17 cellular contexts compared by ENCODE assay signal in the genomic region with DNA sequence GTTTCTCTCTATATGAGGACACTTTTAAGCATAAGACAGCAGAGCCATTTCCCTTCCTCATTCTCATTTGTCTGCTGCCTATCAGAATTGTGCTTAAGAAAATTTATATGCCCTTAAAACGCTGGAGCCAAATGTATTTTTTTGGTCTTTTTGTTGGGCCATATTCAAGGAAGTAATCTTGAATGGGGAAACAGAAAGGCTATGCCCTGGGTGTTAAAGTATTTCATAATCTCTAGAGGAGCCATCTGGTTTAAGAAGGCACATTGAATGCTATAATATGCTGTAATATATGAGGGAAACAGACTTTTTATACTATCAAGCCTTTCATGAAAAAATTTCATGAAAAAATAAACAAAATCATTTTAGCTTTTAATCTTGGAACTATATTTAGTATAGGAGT. TPM values are rescaled to one million over a fixed set of nuclear protein-coding genes. Genes with fewer than 3 reads are reported as not detected.
A peak's percentile ranks its signal among the peaks of the same experiment; 100 is the strongest.
DNase-seq lines count a peak whose midpoint lies in the region; ATAC-seq and TF ChIP-seq lines count a peak whose summit lies in the region.
"Had no signal": no experiment of that assay in that cellular context is flagged by ENCODE, and none has a peak within 500 bp of the region (broad histone marks: within the 10 kb centered on the region; RNA-seq: fewer than 3 reads in every experiment).

No MANE protein-coding gene starts in this region.

- in situ Hi-C loops in SK-MEL-5 (cut with HindIII; ENCODE audit: low pct_unique_long_range_greater_than_20kb, low sequenced_read_pairs): no loop called here
- in situ Hi-C loops in ACHN (cut with HindIII; ENCODE audit: low pct_ligation_motif_present, low pct_unique_long_range_greater_than_20kb, low sequenced_read_pairs): no loop called here

- no peak for TF ChIP-seq CTCF in omental fat pad (IDR thresholded peaks at IDR 0.05)

- H3K9ac ChIP-seq in skeletal muscle tissue (ENCODE audit: low read depth in 1 of 3, low read length in 3 of 3): peak overlapping the region; percentile 77 to 85 (median 78)

- no peaks in the 10 kb centered on the region for H3K27me3 ChIP-seq in skeletal muscle tissue (ENCODE audit: control insufficient read depth in 3 of 3, insufficient read depth in 3 of 3, low read length in 3 of 3)
- H3K27me3 ChIP-seq: Peyer's patch had no signal

- no peaks in the 10 kb centered on the region for H3K9me3 ChIP-seq in skeletal muscle tissue (ENCODE audit: control insufficient read depth in 3 of 3, low read length in 3 of 3)
- H3K9me3 ChIP-seq: Peyer's patch had no signal

- ATAC-seq in omental fat pad (ENCODE audit: low FRiP score): no peak
- ATAC-seq: stimulated activated memory B cell treated with anti-CD40 and anti-IgM and Interleukin-4, amounts not matched to agents 10 μg/mL and 1 μg/mL and 100 μg/mL, for 72 hours had no signal

- H3K4me1 ChIP-seq in skeletal muscle tissue (ENCODE audit: control insufficient read depth in 3 of 3, insufficient read depth in 3 of 3, low read length in 3 of 3): peaks cover 0 to 2% (median 0%) of the 10 kb centered on the region in 3 donors
- H3K4me1 ChIP-seq: Peyer's patch had no signal

- peak; percentile 29 for DNase-seq in HCEC 1CT
- peak; percentile 14 for DNase-seq in SK-MEL-5 (ENCODE audit: low read depth, low spot score)
- DNase-seq in iris pigment epithelial cell (ENCODE audit: low read depth): peak; percentile 38
- no peak for DNase-seq in omental fat pad (ENCODE audit: low spot score)
- no peak for DNase-seq in ACHN
- no peak for DNase-seq in occipital lobe (lab: John Stamatoyannopoulos, UW)
- DNase-seq in effector CD8-positive, alpha-beta T cell (lab: John Stamatoyannopoulos, UW): no peak
- DNase-seq: amniotic stem cell; CD8-positive, alpha-beta memory T cell; cerebellar nuclear complex; DND-41; NCI-H1436; Peyer's patch; posterior cingulate gyrus; trophoblast cell had no signal

- H3K36me3 ChIP-seq in skeletal muscle tissue (ENCODE audit: control insufficient read depth in 3 of 3, insufficient read depth in 3 of 3, low read length in 3 of 3): no peaks in the 10 kb centered on the region
- H3K36me3 ChIP-seq: Peyer's patch had no signal

- H3K27ac ChIP-seq in skeletal muscle tissue (ENCODE audit: low read depth, low read length): peak overlapping the region; percentile 76

- H3K4me3 ChIP-seq in skeletal muscle tissue (ENCODE audit: low read length in 3 of 3): peak overlapping the region; percentile 50 to 81 (median 61)

RNA-seq across cellular contexts. Expression of gene DMD, which starts 4.3 kb away (rescaled TPM):
- 12.8 and 12.9 TPM in 2 replicates for total RNA-seq in SK-MEL-5 (2014; rRNA removed; shearing (Covaris generic))
- polyA plus RNA-seq in SK-MEL-5 (2015; cell fraction: cytosol; rRNA removed): 11.5 and 16.5 TPM in 2 replicates
- 13.1 and 20.9 TPM in 2 replicates for polyA plus RNA-seq in SK-MEL-5 (2015; cell fraction: nucleus; rRNA removed)
- 190 TPM for total RNA-seq in skeletal muscle tissue
- total RNA-seq in omental fat pad: 10 to 100 TPM; 27.7 to 54.7 (median 34.4) TPM
- total RNA-seq in occipital lobe: 78.5 TPM

Comparison
In these comparisons a context has a peak if more than half of its experiments do, and no peak if none do; other contexts are left out.
1. DNase-seq: peak in HCEC 1CT (single experiment), SK-MEL-5 (single experiment) and iris pigment epithelial cell (single experiment); none in omental fat pad (single experiment), ACHN (single experiment), occipital lobe (single experiment) and effector CD8-positive, alpha-beta T cell (single experiment).